16 cellular contexts compared by ENCODE assay signal in the genomic region with DNA sequence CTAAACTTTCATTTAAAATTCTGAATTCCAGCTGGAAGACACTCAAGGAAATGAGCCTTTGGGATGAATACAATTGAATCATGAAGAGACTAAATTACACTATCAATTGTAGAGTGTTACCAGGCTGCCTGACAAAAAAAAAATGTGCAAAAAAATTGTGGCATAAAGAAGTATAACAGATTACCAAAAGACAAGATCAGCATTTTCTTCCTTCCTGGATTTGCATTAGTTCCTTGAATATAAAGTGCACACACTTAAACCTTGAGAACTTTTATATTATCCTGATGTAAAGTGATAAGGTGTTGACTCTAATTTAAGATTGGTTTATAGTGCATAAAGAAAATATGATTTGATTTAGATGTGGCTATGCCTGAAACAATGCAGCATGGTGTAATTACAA.
"Had no signal": no experiment of that assay in that cellular context is flagged by ENCODE, and none has a peak within 500 bp of the region (broad histone marks: within the 10 kb centered on the region; RNA-seq: fewer than 3 reads in every experiment).

No MANE protein-coding gene starts in this region.

- ATAC-seq: activated CD8-positive, alpha-beta T cell treated with anti-CD3 and anti-CD28 coated beads, Interleukin-2, amount 10 ng/mL, durations not matched to agents 7 days and 5 days; mucosa of descending colon; natural killer cell; stimulated activated naive CD8-positive, alpha-beta T cell treated with anti-CD3 and anti-CD28 coated beads, Interleukin-15, Interleukin-2, amounts not matched to agents 100 U/mL and 50 U/mL, for 24 hours had no signal

- H3K79me2 ChIP-seq: parathyroid adenoma had no signal

- H3K9me3 ChIP-seq: colonic mucosa, mucosa of descending colon, neutrophil, testis had no signal

- DNase-seq: activated CD4-positive, alpha-beta T cell treated with anti-CD3 and anti-CD28 coated beads, Interleukin-2, amount 10 ng/mL, durations not matched to agents 24 days and 14 days; activated CD4-positive, CD25-positive, alpha-beta regulatory T cell; activated CD8-positive, alpha-beta T cell treated with anti-CD3 and anti-CD28 coated beads, Interleukin-2, amount 10 ng/mL, durations not matched to agents 7 days and 5 days; activated naive CD4-positive, alpha-beta T cell treated with anti-CD3 and anti-CD28 coated beads for 36 hours; activated T-cell treated with anti-CD3 and anti-CD28 coated beads, Interleukin-2, amount 50 U/mL, for 24 hours; colonic mucosa; foreskin melanocyte; head of caudate nucleus; mucosa of descending colon; natural killer cell; stimulated activated CD4-positive, alpha-beta T cell treated with anti-CD3 and anti-CD28 coated beads, Interleukin-2, amount 100 ng/mL, for 24 hours; stimulated activated naive CD8-positive, alpha-beta T cell treated with anti-CD3 and anti-CD28 coated beads, Interleukin-15, Interleukin-2, amounts not matched to agents 100 U/mL and 50 U/mL, for 24 hours; T1000; testis had no signal

- H3K27me3 ChIP-seq: colonic mucosa, neutrophil, testis had no signal

- H3K9ac ChIP-seq: parathyroid adenoma had no signal

- H3K36me3 ChIP-seq: colonic mucosa, neutrophil had no signal

- H3K4me1 ChIP-seq: colonic mucosa, parathyroid adenoma had no signal

- H3K4me3 ChIP-seq: colonic mucosa, mucosa of descending colon, testis had no signal

- H2AFZ ChIP-seq: parathyroid adenoma had no signal

- H3K27ac ChIP-seq: colonic mucosa, neutrophil, parathyroid adenoma had no signal
